16 cellular contexts compared by ENCODE assay signal in the genomic region with DNA sequence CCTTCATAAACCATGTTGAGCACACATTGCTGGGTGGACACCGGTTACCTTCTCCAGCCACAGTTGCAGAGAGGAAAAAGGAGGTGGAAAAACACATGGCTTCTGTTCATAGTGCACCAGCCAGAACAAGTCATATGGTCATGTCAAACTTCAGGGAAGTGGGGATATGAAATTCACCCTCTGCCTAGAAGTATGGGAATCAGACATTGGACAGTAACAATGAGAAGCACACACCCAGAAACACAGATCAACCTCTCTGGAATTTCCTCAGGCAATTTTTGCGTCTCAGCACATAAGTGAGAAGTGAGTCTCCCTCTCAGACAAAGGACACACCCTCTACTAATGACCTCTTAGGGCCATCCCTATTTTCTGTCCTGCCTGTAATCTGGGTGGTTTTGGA.
A peak's percentile ranks its signal among the peaks of the same experiment; 100 is the strongest.
DNase-seq lines count a peak whose midpoint lies in the region; ATAC-seq lines count a peak whose summit lies in the region.
"Had no signal": no experiment of that assay in that cellular context is flagged by ENCODE, and none has a peak within 500 bp of the region (broad histone marks: within the 10 kb centered on the region; RNA-seq: fewer than 3 reads in every experiment).

No MANE protein-coding gene starts in this region.

- H2AFZ ChIP-seq in ACC112 (ENCODE audit: low read length, unreplicated experiment) (peak overlapping the region; percentile 8), mesenchymal stem cell (ENCODE audit: low read depth, low read length) (no peak overlapping the region)

- no peak overlapping the region for H3K14ac ChIP-seq in mesenchymal stem cell (ENCODE audit: low read length in 2 of 2)

- H3K27ac ChIP-seq in ACC112 (ENCODE audit: low read depth, low read length) (peak overlapping the region; percentile 37; the same call in 1 of the 2 replicates), mesenchymal stem cell (ENCODE audit: low read length, poor library complexity, severe bottlenecking) (no peak overlapping the region)

- H3K18ac ChIP-seq in mesenchymal stem cell (ENCODE audit: low read depth in 1 of 2, low read length in 2 of 2), result no peak overlapping the region

- H2BK5ac ChIP-seq in mesenchymal stem cell (ENCODE audit: low read depth, low read length, poor library complexity, severe bottlenecking), result no peak overlapping the region

- no peak overlapping the region for H2BK15ac ChIP-seq in mesenchymal stem cell (ENCODE audit: low read depth, poor library complexity, severe bottlenecking)

- H3K9me3 ChIP-seq in mesenchymal stem cell (ENCODE audit: control insufficient read depth, low read length) (no peaks in the 10 kb centered on the region), T-helper 17 cell (ENCODE audit: control insufficient read depth, low read length, poor library complexity, severe bottlenecking) (no peaks in the 10 kb centered on the region)
- H3K9me3 ChIP-seq: pancreas had no signal

- H3K23ac ChIP-seq in mesenchymal stem cell (ENCODE audit: low read length in 2 of 2), result no peak overlapping the region

- H3K9ac ChIP-seq in mesenchymal stem cell (ENCODE audit: low read length), result peak overlapping the region; percentile 21

- peak overlapping the region; percentile 69 to 81 for H2BK12ac ChIP-seq in mesenchymal stem cell (ENCODE audit: low read length in 2 of 2)

- peak overlapping the region; percentile 49 for H2AK5ac ChIP-seq in mesenchymal stem cell (ENCODE audit: low read length, severe bottlenecking)

- 50% methylated on average over 2 of the region's 2 CpGs for WGBS in mesenchymal stem cell

- H3K79me2 ChIP-seq in ACC112 (ENCODE audit: control insufficient read depth, insufficient read depth, low read length, unreplicated experiment), result no peaks in the 10 kb centered on the region

- H3K27ac Mint-ChIP-seq in T-helper 17 cell, result no peak overlapping the region
- H3K27ac Mint-ChIP-seq: activated B cell treated with CpG ODN at 0.5 μM for 24 hours; B cell; brain; stimulated activated naive CD8-positive, alpha-beta T cell treated with anti-CD3 and anti-CD28 coated beads, Interleukin-15, amount 100 ng/mL, for 72 hours had no signal

- H2BK120ac ChIP-seq in mesenchymal stem cell (ENCODE audit: low read depth, low read length), result no peak overlapping the region

- DNase-seq in LHCN-M2 (ENCODE audit: low read depth) (peak; percentile 69), dedifferentiated amniotic fluid mesenchymal stem cell (ENCODE audit: extremely low spot score) (peak; percentile 28), mesenchymal stem cell (peak; percentile 50), GM19240 (ENCODE audit: insufficient read length, low spot score) (no peak), T-helper 17 cell (no peak), CD1c-positive myeloid dendritic cell (ENCODE audit: extremely low spot score) (no peak)
- DNase-seq: activated B cell treated with CpG ODN at 0.5 μM for 24 hours; activated T-cell treated with anti-CD3 and anti-CD28 coated beads, Interleukin-2, amount 50 U/mL, for 72 hours; KBM-7; pancreas; stimulated activated CD4-positive, alpha-beta T cell treated with anti-CD3 and anti-CD28 coated beads, Interleukin-4, amount 100 ng/mL, for 24 hours; stimulated activated naive CD8-positive, alpha-beta T cell treated with anti-CD3 and anti-CD28 coated beads, Interleukin-15, amount 100 ng/mL, for 72 hours had no signal

- H4K91ac ChIP-seq in mesenchymal stem cell (ENCODE audit: low read length), result peak overlapping the region; percentile 6

- H3K36me3 Mint-ChIP-seq in T-helper 17 cell (ENCODE audit: low read depth), result no peaks in the 10 kb centered on the region
- H3K36me3 Mint-ChIP-seq: brain had no signal

- peaks cover 8% of the 10 kb centered on the region for H3K4me1 Mint-ChIP-seq in T-helper 17 cell
- H3K4me1 Mint-ChIP-seq: activated B cell treated with CpG ODN at 0.5 μM for 24 hours, B cell had no signal

- H3K27me3 ChIP-seq in ACC112 (ENCODE audit: insufficient read depth, low read length) (no peaks in the 10 kb centered on the region), mesenchymal stem cell (ENCODE audit: control insufficient read depth in 1 of 2, insufficient read depth in 1 of 2, low read length in 2 of 2) (no peaks in the 10 kb centered on the region)
- H3K27me3 ChIP-seq: pancreas had no signal

- H3K79me1 ChIP-seq in mesenchymal stem cell (replicated peaks; ENCODE audit: low read length, poor library complexity, severe bottlenecking), result peaks cover 1% of the 10 kb centered on the region

- no peak overlapping the region for H3K4me2 ChIP-seq in mesenchymal stem cell (ENCODE audit: low read length, poor library complexity, severe bottlenecking)

- peaks cover 66% of the 10 kb centered on the region for H3K4me1 ChIP-seq in ACC112 (ENCODE audit: control insufficient read depth, insufficient read depth, low read length, unreplicated experiment)
- H3K4me1 ChIP-seq in mesenchymal stem cell (ENCODE audit: control insufficient read depth, insufficient read depth, low read depth, low read length), result peaks cover 23% of the 10 kb centered on the region

- peaks cover 24% of the 10 kb centered on the region for H3K27me3 Mint-ChIP-seq in T-helper 17 cell
- H3K27me3 Mint-ChIP-seq: brain had no signal

- H3K4me3 ChIP-seq in ACC112 (ENCODE audit: low read depth, low read length), result no peak overlapping the region
- H3K4me3 ChIP-seq in mesenchymal stem cell (ENCODE audit: insufficient read depth in 1 of 2, low read depth in 1 of 2, low read length in 2 of 2), result no peak overlapping the region
- H3K4me3 ChIP-seq: pancreas had no signal

- H3K36me3 ChIP-seq in ACC112 (ENCODE audit: insufficient read depth, low read length) (no peaks in the 10 kb centered on the region), mesenchymal stem cell (ENCODE audit: control insufficient read depth in 1 of 2, insufficient read depth in 2 of 2, low read depth in 1 of 2, low read length in 2 of 2) (no peaks in the 10 kb centered on the region)
- H3K36me3 ChIP-seq: pancreas had no signal

- no peak overlapping the region for H4K8ac ChIP-seq in mesenchymal stem cell (ENCODE audit: low read length)

- H3K4ac ChIP-seq in mesenchymal stem cell (ENCODE audit: low read depth in 1 of 2, low read length in 2 of 2), result peak overlapping the region in 1 of 2 experiments; percentile 30

- ATAC-seq in T-helper 17 cell (no peak), GM21619 (IDR thresholded peaks at IDR 0.05; ENCODE audit: unreplicated experiment) (no peak)
- ATAC-seq: activated T-cell treated with anti-CD3 and anti-CD28 coated beads, Interleukin-2, amount 50 U/mL, for 72 hours; pancreas; stimulated activated naive CD8-positive, alpha-beta T cell treated with anti-CD3 and anti-CD28 coated beads, Interleukin-15, amount 100 ng/mL, for 72 hours had no signal

- H3K4me3 Mint-ChIP-seq in T-helper 17 cell, result no peak overlapping the region
- H3K4me3 Mint-ChIP-seq: activated B cell treated with CpG ODN at 0.5 μM for 24 hours; activated T-cell treated with anti-CD3 and anti-CD28 coated beads, Interleukin-2, amount 50 U/mL, for 72 hours; B cell; brain; stimulated activated naive CD8-positive, alpha-beta T cell treated with anti-CD3 and anti-CD28 coated beads, Interleukin-15, amount 100 ng/mL, for 72 hours had no signal

Comparison
In these comparisons a context has a peak if more than half of its experiments do, and no peak if none do; other contexts are left out.
1. DNase-seq: peak in LHCN-M2 (single experiment), dedifferentiated amniotic fluid mesenchymal stem cell (single experiment) and mesenchymal stem cell (single experiment); none in GM19240 (single experiment), T-helper 17 cell (0 of 3) and CD1c-positive myeloid dendritic cell (single experiment).